ENCODE assay signal across 9 cellular contexts in the genomic region with DNA sequence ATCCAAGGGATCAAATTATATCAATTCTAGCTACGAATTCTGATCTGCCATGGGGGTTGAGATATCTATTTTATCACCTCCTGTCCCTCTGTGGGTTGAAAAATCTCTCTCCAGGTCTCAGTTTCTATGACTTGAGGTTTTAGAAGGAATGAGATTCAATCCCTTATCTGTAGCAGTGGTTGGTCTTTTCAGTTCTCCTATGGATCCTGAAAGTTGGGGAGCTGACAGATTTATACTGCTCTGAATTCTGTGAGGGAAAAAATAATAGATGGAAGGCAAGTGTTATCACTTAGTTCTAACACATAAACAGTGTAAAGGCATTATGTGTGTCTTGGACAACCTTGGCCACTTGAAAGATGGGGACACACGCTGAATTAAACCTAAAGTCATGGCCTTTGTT.
"Had no signal": no experiment of that assay in that cellular context is flagged by ENCODE, and none has a peak within 500 bp of the region (broad histone marks: within the 10 kb centered on the region; RNA-seq: fewer than 3 reads in every experiment).

No MANE protein-coding gene starts in this region.

- H3K4me2 ChIP-seq: KMS-11 had no signal

- H2AFZ ChIP-seq: GM23248 had no signal

- H3K9ac ChIP-seq: GM23248, KMS-11 had no signal

- H3K27ac ChIP-seq: GM23248, KMS-11 had no signal

- H3K4me3 Mint-ChIP-seq: H9, HFFc6 had no signal

- H3K9me3 Mint-ChIP-seq: H9, HFFc6 had no signal

- FAIRE-seq: H54, HTR-8/SVneo had no signal

- H3K27ac Mint-ChIP-seq: H9, HFFc6 had no signal

- H3K4me3 ChIP-seq: GM23248 had no signal

- DNase-seq: GM23248, H9, HCEC 1CT, HFFc6, IMR-90, KBM-7 had no signal
